In genomic region chr4:187608001-187608421, GRCh38 we compare ENCODE assay signal across 14 cellular contexts.
DNase-seq lines count a peak whose midpoint lies in the region; ATAC-seq and TF ChIP-seq lines count a peak whose summit lies in the region.
"Had no signal": no experiment of that assay in that cellular context is flagged by ENCODE, and none has a peak within 500 bp of the region (broad histone marks: within the 10 kb centered on the region; RNA-seq: fewer than 3 reads in every experiment).

No MANE protein-coding gene starts in this region.

- no CpG with 5 or more reads among the region's 1 CpG for WGBS in IMR-90 (ENCODE audit: extremely low coverage in 2 of 2, insufficient read length in 1 of 2), 2 experiments

- H3K79me1 ChIP-seq in IMR-90 (ENCODE audit: low read depth in 1 of 2, low read length in 2 of 2): no peaks in the 10 kb centered on the region

- H3K4me2 ChIP-seq in IMR-90 (ENCODE audit: low read depth, low read length): no peak overlapping the region
- H3K4me2 ChIP-seq: BLaER1 had no signal

- CTCF ChIA-PET in IMR-90 (lab: Yijun Ruan, JAX): interaction anchor here (0.6 to 1.5 kb wide), 2 partner anchors 10 to 48 kb away, joined by 3 to 4 read pairs; no protein-coding TSS in a partner anchor

- DNase-seq in AG09309 (ENCODE audit: low read depth): peak; percentile 73
- DNase-seq in IMR-90: peak; percentile 93
- peak; percentile 61 for DNase-seq in amniotic epithelial cell (ENCODE audit: low read depth)
- DNase-seq in foreskin keratinocyte: peak; percentile 51 to 71
- no peak for DNase-seq in kidney glomerular epithelial cell (lab: John Stamatoyannopoulos, UW)
- DNase-seq: activated CD4-positive, alpha-beta T cell treated with anti-CD3 and anti-CD28 coated beads, Interleukin-2, amount 10 ng/mL, durations not matched to agents 7 days and 5 days; DND-41; Peyer's patch; stimulated activated CD4-positive, alpha-beta T cell treated with anti-CD3 and anti-CD28 coated beads, Interleukin-2, amount 100 ng/mL, for 24 hours had no signal

- peak overlapping the region; percentile 87 for H2BK120ac ChIP-seq in IMR-90 (ENCODE audit: low read depth, low read length)

- 0 out of 2 replicates have a peak overlapping the region, but pooled peaks have one; percentile 28 for H3K14ac ChIP-seq in IMR-90 (replicated peaks; ENCODE audit: low read depth, low read length)

- H2BK15ac ChIP-seq in IMR-90 (ENCODE audit: low read depth, low read length): peak overlapping the region; percentile 64; the same call in 2 of the 3 replicates

- peak overlapping the region; percentile 67 for H3K4ac ChIP-seq in IMR-90 (ENCODE audit: low read depth, low read length)

- intact Hi-C loops in IMR-90 (cut with micrococcal nuclease): loop anchor here (1.0 to 10.0 kb wide), 5 partner anchors 294 to 1297 kb away; no protein-coding TSS in a partner anchor

- H3K4me1 ChIP-seq in IMR-90 (ENCODE audit: control insufficient read depth, insufficient read depth, low read length) (peaks cover 14% of the 10 kb centered on the region), foreskin keratinocyte (peaks cover 25% of the 10 kb centered on the region)
- H3K4me1 ChIP-seq: parathyroid adenoma, Peyer's patch had no signal

- H3K56ac ChIP-seq in IMR-90 (ENCODE audit: extremely low read depth, insufficient read depth, low read length): no peak overlapping the region

- in situ Hi-C loops in IMR-90 (cut with MboI; ENCODE audit: low sequenced_read_pairs): loop anchor here (10.0 kb wide), 1 partner anchor 883 kb away; the partner anchor contains the start of gene FAT1

- H3K27ac ChIP-seq in IMR-90 (ENCODE audit: insufficient read depth, low read length) (peak overlapping the region; percentile 12; the same call in 1 of the 2 replicates), foreskin keratinocyte (no peak overlapping the region)
- H3K27ac ChIP-seq: BLaER1, parathyroid adenoma, Peyer's patch had no signal

- H2BK5ac ChIP-seq in IMR-90 (ENCODE audit: low read depth, low read length, poor library complexity, severe bottlenecking): peak overlapping the region; percentile 89

- no peaks in the 10 kb centered on the region for H4K20me1 ChIP-seq in IMR-90 (ENCODE audit: insufficient read depth, low read length)
- H4K20me1 ChIP-seq: BLaER1 had no signal

- H4K91ac ChIP-seq in IMR-90 (ENCODE audit: insufficient read depth, low read depth, low read length): peak overlapping the region; percentile 26

- no peak for TF ChIP-seq CTCF in AG09309 (IDR thresholded peaks at IDR 0.05; ENCODE audit: control insufficient read depth, insufficient read depth, low read depth, low read length, missing control alignments)
- no peak for TF ChIP-seq CTCF in IMR-90 (conservative IDR thresholded peaks at IDR 0.05; ENCODE audit: low read depth, low read length)
- no peak for TF ChIP-seq CTCF in foreskin keratinocyte (conservative IDR thresholded peaks at IDR 0.05)

- H2AFZ ChIP-seq in IMR-90 (replicated peaks; ENCODE audit: low read length, poor library complexity): peak overlapping the region; percentile 76
- H2AFZ ChIP-seq: parathyroid adenoma had no signal

- ATAC-seq in IMR-90 (ENCODE audit: low read depth) (peak; percentile 72), foreskin keratinocyte (peak; percentile 80), HG03354 (IDR thresholded peaks at IDR 0.05; ENCODE audit: poor library complexity, severe bottlenecking, unreplicated experiment) (no peak), GM18873 (IDR thresholded peaks at IDR 0.05; ENCODE audit: low FRiP score, unreplicated experiment) (no peak), GM18520 (IDR thresholded peaks at IDR 0.05; ENCODE audit: unreplicated experiment) (no peak)

- H3K27me3 ChIP-seq in IMR-90 (ENCODE audit: control insufficient read depth, insufficient read depth, low read length) (no peaks in the 10 kb centered on the region), foreskin keratinocyte (no peaks in the 10 kb centered on the region)
- H3K27me3 ChIP-seq: BLaER1, Peyer's patch had no signal

- POLR2A ChIA-PET in IMR-90 (lab: Charles Lee; ENCODE audit: unreplicated experiment): no interaction called here

- no peak for TF ChIP-seq POLR2A in IMR-90 (IDR thresholded peaks at IDR 0.05; ENCODE audit: low read depth, low read length)

- no peak overlapping the region for H4K5ac ChIP-seq in IMR-90 (ENCODE audit: low read depth, low read length)

- BruUV-seq in IMR-90 (replicated peaks; lab: Mats Ljungman, UMichigan): no TSS peak

- H3K9ac ChIP-seq in IMR-90 (ENCODE audit: low read depth, low read length): no peak overlapping the region
- H3K9ac ChIP-seq: BLaER1, parathyroid adenoma had no signal

- peaks cover 11% of the 10 kb centered on the region for H3K9me1 ChIP-seq in IMR-90 (ENCODE audit: insufficient read depth, low read length)

- H2AK9ac ChIP-seq in IMR-90 (replicated peaks; ENCODE audit: low read depth, low read length, poor library complexity): peak overlapping the region; percentile 66

- H2BK20ac ChIP-seq in IMR-90 (ENCODE audit: low read depth, low read length): peak overlapping the region; percentile 90

- H2AK5ac ChIP-seq in IMR-90 (ENCODE audit: low read depth, low read length): peak overlapping the region; percentile 68; the same call in 1 of the 2 replicates

- H3K18ac ChIP-seq in IMR-90 (ENCODE audit: low read depth, low read length): no peak overlapping the region

- H3K4me3 ChIP-seq in AG09309 (ENCODE audit: control insufficient read depth, low read depth, low read length) (no peak overlapping the region), IMR-90 (ENCODE audit: insufficient read depth, low read depth, low read length) (no peak overlapping the region)
- H3K4me3 ChIP-seq: BLaER1, Peyer's patch had no signal

- no peaks in the 10 kb centered on the region for H3K36me3 ChIP-seq in IMR-90 (ENCODE audit: control insufficient read depth, insufficient read depth, low read length)
- H3K36me3 ChIP-seq: BLaER1, Peyer's patch had no signal

- peak overlapping the region in 1 of 2 experiments; percentile 59; a peak in 1 of 4 replicates for H4K8ac ChIP-seq in IMR-90 (ENCODE audit: low read depth in 2 of 2, low read length in 2 of 2)

- TF ChIP-seq RAD21 in IMR-90 (IDR thresholded peaks at IDR 0.05; ENCODE audit: low read length): no peak

- dilution Hi-C loops in IMR-90 (cut with HindIII; ENCODE audit: low sequenced_read_pairs, unreplicated experiment): no loop called here

- no peak overlapping the region for H3K23ac ChIP-seq in IMR-90 (ENCODE audit: low read depth, low read length)

- H3K9me3 ChIP-seq in IMR-90 (ENCODE audit: control insufficient read depth, insufficient read depth, low read length): no peaks in the 10 kb centered on the region
- H3K9me3 ChIP-seq: Peyer's patch had no signal

TF ChIP-seq in IMR-90, 13 proteins besides CTCF, POLR2A, EP300 and RAD21:
- TF ChIP-seq MXI1 (IDR thresholded peaks at IDR 0.05; ENCODE audit: borderline replicate concordance, low read depth, low read length) (no peak), NFE2L2 (IDR thresholded peaks at IDR 0.05; ENCODE audit: low read depth, low read length) (no peak), BHLHE40 (IDR thresholded peaks at IDR 0.05; ENCODE audit: low read depth, low read length) (peak; percentile 18; the same call in 1 of the 2 replicates), MAZ (IDR thresholded peaks at IDR 0.05; ENCODE audit: borderline replicate concordance, low read depth, low read length) (no peak), CHD1 (IDR thresholded peaks at IDR 0.05; ENCODE audit: low read depth, low read length) (no peak), ELK1 (IDR thresholded peaks at IDR 0.05; ENCODE audit: borderline replicate concordance, low read depth, low read length) (no peak), RCOR1 (IDR thresholded peaks at IDR 0.05; ENCODE audit: insufficient replicate concordance, low read length) (no peak), CEBPB (IDR thresholded peaks at IDR 0.05; ENCODE audit: low read depth, low read length) (peak; percentile 87), MAFK (IDR thresholded peaks at IDR 0.05; ENCODE audit: low read depth, low read length) (peak; percentile 65), SMC3 (IDR thresholded peaks at IDR 0.05; ENCODE audit: low read depth, low read length) (no peak), FOS (IDR thresholded peaks at IDR 0.05; ENCODE audit: low read depth, low read length) (peak; percentile 76), RFX5 (IDR thresholded peaks at IDR 0.05; ENCODE audit: low read depth, low read length) (no peak), USF2 (IDR thresholded peaks at IDR 0.05; ENCODE audit: low read depth, low read length) (no peak)

Comparison
In these comparisons a context has a peak if more than half of its experiments do, and no peak if none do; other contexts are left out.
1. ATAC-seq: peak in IMR-90 (single experiment) and foreskin keratinocyte (single experiment); none in HG03354 (single experiment), GM18873 (single experiment) and GM18520 (single experiment).